8 cellular contexts compared by ENCODE assay signal in genomic region chr16:2531696-2532493, GRCh38. TPM values are rescaled to one million over a fixed set of nuclear protein-coding genes. Genes with fewer than 3 reads are reported as not detected.
DNase-seq lines count a peak whose midpoint lies in the region; ATAC-seq and TF ChIP-seq lines count a peak whose summit lies in the region.

No MANE protein-coding gene starts in this region.

- peak overlapping the region; percentile 66 for H3K9ac ChIP-seq in DND-41 (ENCODE audit: low read depth, low read length)

- peak overlapping the region; percentile 33 to 83; a peak in 3 of 4 replicates for H3K4me3 ChIP-seq in DND-41 (ENCODE audit: low read depth in 1 of 2, low read length in 2 of 2)
- peak overlapping the region; percentile 83 for H3K4me3 ChIP-seq in GM23338
- peak overlapping the region; percentile 47 for H3K4me3 ChIP-seq in fibroblast of mammary gland (ENCODE audit: control insufficient read depth, low read depth, low read length)

- peak overlapping the region; percentile 100 for H3K4me2 ChIP-seq in DND-41 (ENCODE audit: insufficient read depth, low read length)
- H3K4me2 ChIP-seq in GM23338: peak overlapping the region; percentile 98

- no peaks in the 10 kb centered on the region for H3K79me2 ChIP-seq in DND-41 (ENCODE audit: insufficient read depth, low read length)
- no peaks in the 10 kb centered on the region for H3K79me2 ChIP-seq in GM23338 (replicated peaks; ENCODE audit: insufficient read depth)

- H3K27me3 Mint-ChIP-seq in GM23338 (ENCODE audit: insufficient read depth, low read depth, poor library complexity) (peaks cover 27% of the 10 kb centered on the region), nephron (ENCODE audit: low read depth) (no peaks in the 10 kb centered on the region)
- H3K27me3 Mint-ChIP-seq in activated T-helper 2 cell treated with anti-CD3 and anti-CD28 coated beads, Interferon-gamma antibody, Interleukin-2, Interleukin-4, amounts not matched to agents 10 μg/mL and 5 μg/mL and 100 μg/mL, durations not matched to agents 14 hours and 24 hours and 36 hours (ENCODE audit: low read depth): no peaks in the 10 kb centered on the region

- H2AFZ ChIP-seq in DND-41 (ENCODE audit: low read depth, low read length) (peak overlapping the region; percentile 94), GM23338 (peak overlapping the region; percentile 98)

- DNase-seq in DND-41: peak; percentile 97
- DNase-seq in GM23338 (ENCODE audit: low spot score): peak; percentile 99
- DNase-seq in LHCN-M2 (ENCODE audit: low read depth): peak; percentile 96
- DNase-seq in RPMI8226: peak; percentile 100
- peak; percentile 97 for DNase-seq in activated T-helper 2 cell treated with anti-CD3 and anti-CD28 coated beads, Interferon-gamma antibody, Interleukin-2, Interleukin-4, amounts not matched to agents 10 μg/mL and 5 μg/mL and 100 μg/mL, durations not matched to agents 14 hours and 24 hours and 36 hours (ENCODE audit: low spot score)
- peak; percentile 96 for DNase-seq in fibroblast of mammary gland (ENCODE audit: low read depth)
- peak; percentile 98 for DNase-seq in stimulated activated naive CD8-positive, alpha-beta T cell treated with anti-CD3 and anti-CD28 coated beads, Interleukin-15, Interleukin-2, amounts not matched to agents 100 U/mL and 50 U/mL, for 24 hours

- H4K20me1 ChIP-seq in DND-41 (ENCODE audit: insufficient read depth, low read length) (peaks cover 5% of the 10 kb centered on the region), GM23338 (replicated peaks; ENCODE audit: insufficient read depth) (no peaks in the 10 kb centered on the region)

- H3K9me3 ChIP-seq in DND-41 (ENCODE audit: insufficient read depth, low read length, severe bottlenecking): no peaks in the 10 kb centered on the region

- peaks cover 3% of the 10 kb centered on the region; the same call in 1 of the 3 replicates for H3K9me3 Mint-ChIP-seq in GM23338
- no peaks in the 10 kb centered on the region for H3K9me3 Mint-ChIP-seq in activated T-helper 2 cell treated with anti-CD3 and anti-CD28 coated beads, Interferon-gamma antibody, Interleukin-2, Interleukin-4, amounts not matched to agents 10 μg/mL and 5 μg/mL and 100 μg/mL, durations not matched to agents 14 hours and 24 hours and 36 hours
- no peaks in the 10 kb centered on the region for H3K9me3 Mint-ChIP-seq in nephron

- intact Hi-C loops in activated T-helper 2 cell treated with anti-CD3 and anti-CD28 coated beads, Interferon-gamma antibody, Interleukin-2, Interleukin-4, amounts not matched to agents 10 μg/mL and 5 μg/mL and 100 μg/mL, durations not matched to agents 14 hours and 24 hours and 36 hours (cut with micrococcal nuclease): loop anchor here (2.0 kb wide), 1 partner anchor 19 kb away; the partner anchor contains the start of gene ATP6V0C

- TF ChIP-seq CTCF in DND-41 (IDR thresholded peaks at IDR 0.05; ENCODE audit: borderline replicate concordance, extremely low read depth, low read length, poor library complexity, severe bottlenecking) (no peak), GM23338 (conservative IDR thresholded peaks at IDR 0.05; ENCODE audit: low read depth in 2 of 2) (no peak), fibroblast of mammary gland (conservative IDR thresholded peaks at IDR 0.05; ENCODE audit: control insufficient read depth, insufficient read depth, low read depth, low read length) (no peak), nephron (IDR thresholded peaks at IDR 0.05; ENCODE audit: unreplicated experiment in 3 of 3) (no peak)

- H3K4me1 ChIP-seq in DND-41 (ENCODE audit: insufficient read depth, low read length) (peaks cover 38% of the 10 kb centered on the region), GM23338 (ENCODE audit: insufficient read depth) (peaks cover 5% of the 10 kb centered on the region)

- H3K27ac ChIP-seq in DND-41 (ENCODE audit: low read length): peak overlapping the region; percentile 55
- peak overlapping the region; percentile 84 for H3K27ac ChIP-seq in GM23338 (ENCODE audit: low read depth)

- H3K36me3 Mint-ChIP-seq in GM23338 (ENCODE audit: low read depth): no peaks in the 10 kb centered on the region; the same call in 2 of the 3 replicates
- H3K36me3 Mint-ChIP-seq in activated T-helper 2 cell treated with anti-CD3 and anti-CD28 coated beads, Interferon-gamma antibody, Interleukin-2, Interleukin-4, amounts not matched to agents 10 μg/mL and 5 μg/mL and 100 μg/mL, durations not matched to agents 14 hours and 24 hours and 36 hours (ENCODE audit: low read depth): peaks cover 6% of the 10 kb centered on the region
- H3K36me3 Mint-ChIP-seq in nephron (ENCODE audit: low read depth): no peaks in the 10 kb centered on the region

- H3K27ac Mint-ChIP-seq in GM23338 (peak overlapping the region; percentile 91), nephron (peak overlapping the region; percentile 83 to 96 (median 88))
- peak overlapping the region; percentile 100 for H3K27ac Mint-ChIP-seq in activated T-helper 2 cell treated with anti-CD3 and anti-CD28 coated beads, Interferon-gamma antibody, Interleukin-2, Interleukin-4, amounts not matched to agents 10 μg/mL and 5 μg/mL and 100 μg/mL, durations not matched to agents 14 hours and 24 hours and 36 hours

- H3K27me3 ChIP-seq in DND-41 (ENCODE audit: insufficient read depth, low read length, poor library complexity): no peaks in the 10 kb centered on the region
- peaks cover 5% of the 10 kb centered on the region; the same call in 1 of the 2 replicates for H3K27me3 ChIP-seq in GM23338 (ENCODE audit: insufficient read depth)

- peak; percentile 95 for ATAC-seq in DND-41 (ENCODE audit: insufficient read depth, low read depth)
- peak; percentile 86 for ATAC-seq in GM23338
- peak; percentile 94 for ATAC-seq in stimulated activated naive CD8-positive, alpha-beta T cell treated with anti-CD3 and anti-CD28 coated beads, Interleukin-15, Interleukin-2, amounts not matched to agents 100 U/mL and 50 U/mL, for 24 hours

- peaks cover 7% of the 10 kb centered on the region; the same call in 2 of the 3 replicates for H3K4me1 Mint-ChIP-seq in GM23338
- peaks cover 15% of the 10 kb centered on the region for H3K4me1 Mint-ChIP-seq in activated T-helper 2 cell treated with anti-CD3 and anti-CD28 coated beads, Interferon-gamma antibody, Interleukin-2, Interleukin-4, amounts not matched to agents 10 μg/mL and 5 μg/mL and 100 μg/mL, durations not matched to agents 14 hours and 24 hours and 36 hours (ENCODE audit: low read depth)
- peaks cover 5% of the 10 kb centered on the region for H3K4me1 Mint-ChIP-seq in nephron

- H3K4me3 Mint-ChIP-seq in GM23338 (peak overlapping the region; percentile 85), nephron (peak overlapping the region; percentile 91 to 94 (median 91))
- peak overlapping the region; percentile 98 for H3K4me3 Mint-ChIP-seq in activated T-helper 2 cell treated with anti-CD3 and anti-CD28 coated beads, Interferon-gamma antibody, Interleukin-2, Interleukin-4, amounts not matched to agents 10 μg/mL and 5 μg/mL and 100 μg/mL, durations not matched to agents 14 hours and 24 hours and 36 hours (ENCODE audit: low read depth)

- H3K36me3 ChIP-seq in DND-41 (ENCODE audit: insufficient read depth, low read length): peaks cover 32% of the 10 kb centered on the region
- no peaks in the 10 kb centered on the region for H3K36me3 ChIP-seq in GM23338 (ENCODE audit: insufficient read depth)

- H3F3A ChIP-seq in GM23338 (replicated peaks; ENCODE audit: low read depth): peaks cover 17% of the 10 kb centered on the region; the same call in 1 of the 2 replicates

- no peaks in the 10 kb centered on the region for H3K9me2 ChIP-seq in GM23338 (ENCODE audit: insufficient read depth)

TF ChIP-seq in GM23338, 12 proteins besides CTCF, POLR2A, EP300 and RAD21 (continues in another document):
- TF ChIP-seq EZH2phosphoT487 (IDR thresholded peaks at IDR 0.05; ENCODE audit: unreplicated experiment) (no peak), POLR2AphosphoS5 (IDR thresholded peaks at IDR 0.05; ENCODE audit: low read depth) (peak; percentile 92)

RNA-seq across cellular contexts. Expression of gene CEMP1, which starts 0.7 kb away (rescaled TPM):
- total RNA-seq in GM23338 (2014; rRNA removed; shearing (Covaris generic)): 0.31 TPM in 1 of 2 replicates, not detected in the other
- polyA plus RNA-seq in GM23338 (2016; fragmentation: Nextera tagmentation; extraction: Ambion mirVana): 7.5 and 10.1 TPM in 2 replicates
- not detected in 2 replicates for total RNA-seq in LHCN-M2 (2014; rRNA removed)
- polyA plus RNA-seq in LHCN-M2 (2012): 3.9 TPM
- total RNA-seq in activated T-helper 2 cell treated with anti-CD3 and anti-CD28 coated beads, Interferon-gamma antibody, Interleukin-2, Interleukin-4, amounts not matched to agents 10 μg/mL and 5 μg/mL and 100 μg/mL, durations not matched to agents 14 hours and 24 hours and 36 hours: 0.25 TPM in 1 of 2 replicates, not detected in the other

RNA-seq across cellular contexts. Expression of gene PDPK1, which starts 5.9 kb away (rescaled TPM):
- total RNA-seq in GM23338 (2014; rRNA removed; shearing (Covaris generic)): 24.9 and 25.8 TPM in 2 replicates
- polyA plus RNA-seq in GM23338 (2016; fragmentation: Nextera tagmentation; extraction: Ambion mirVana): 13.1 and 19.3 TPM in 2 replicates
- total RNA-seq in LHCN-M2 (2014; rRNA removed): 17.9 and 22.7 TPM in 2 replicates
- 15.5 TPM for polyA plus RNA-seq in LHCN-M2 (2012)
- 45.7 and 48.5 TPM in 2 replicates for total RNA-seq in activated T-helper 2 cell treated with anti-CD3 and anti-CD28 coated beads, Interferon-gamma antibody, Interleukin-2, Interleukin-4, amounts not matched to agents 10 μg/mL and 5 μg/mL and 100 μg/mL, durations not matched to agents 14 hours and 24 hours and 36 hours

RNA-seq across cellular contexts. Expression of gene AMDHD2, which starts 11.7 kb away (rescaled TPM):
- 62.1 and 68.1 TPM in 2 replicates for total RNA-seq in GM23338 (2014; rRNA removed; shearing (Covaris generic))
- polyA plus RNA-seq in GM23338 (2016; fragmentation: Nextera tagmentation; extraction: Ambion mirVana): 12.2 and 20.2 TPM in 2 replicates
- total RNA-seq in LHCN-M2 (2014; rRNA removed): 54.6 and 55.9 TPM in 2 replicates
- polyA plus RNA-seq in LHCN-M2 (2012): 23.6 TPM
- total RNA-seq in activated T-helper 2 cell treated with anti-CD3 and anti-CD28 coated beads, Interferon-gamma antibody, Interleukin-2, Interleukin-4, amounts not matched to agents 10 μg/mL and 5 μg/mL and 100 μg/mL, durations not matched to agents 14 hours and 24 hours and 36 hours: 29.3 and 30.1 TPM in 2 replicates

RNA-seq across cellular contexts. Expression of gene ATP6V0C, which starts 18.1 kb away (rescaled TPM):
- total RNA-seq in GM23338 (2014; rRNA removed; shearing (Covaris generic)): 98.2 and 109 TPM in 2 replicates
- polyA plus RNA-seq in GM23338 (2016; fragmentation: Nextera tagmentation; extraction: Ambion mirVana): 154 and 162 TPM in 2 replicates
- total RNA-seq in LHCN-M2 (2014; rRNA removed): 31.9 and 42.3 TPM in 2 replicates
- 292 TPM for polyA plus RNA-seq in LHCN-M2 (2012)
- 114 and 119 TPM in 2 replicates for total RNA-seq in activated T-helper 2 cell treated with anti-CD3 and anti-CD28 coated beads, Interferon-gamma antibody, Interleukin-2, Interleukin-4, amounts not matched to agents 10 μg/mL and 5 μg/mL and 100 μg/mL, durations not matched to agents 14 hours and 24 hours and 36 hours

RNA-seq across cellular contexts. Expression of gene TBC1D24, which starts 57.0 kb away (rescaled TPM):
- 19.3 and 21.0 TPM in 2 replicates for total RNA-seq in GM23338 (2014; rRNA removed; shearing (Covaris generic))
- polyA plus RNA-seq in GM23338 (2016; fragmentation: Nextera tagmentation; extraction: Ambion mirVana): 5.4 and 6.1 TPM in 2 replicates
- 12.5 and 13.3 TPM in 2 replicates for total RNA-seq in LHCN-M2 (2014; rRNA removed)
- polyA plus RNA-seq in LHCN-M2 (2012): 5.4 TPM
- 19.6 and 21.4 TPM in 2 replicates for total RNA-seq in activated T-helper 2 cell treated with anti-CD3 and anti-CD28 coated beads, Interferon-gamma antibody, Interleukin-2, Interleukin-4, amounts not matched to agents 10 μg/mL and 5 μg/mL and 100 μg/mL, durations not matched to agents 14 hours and 24 hours and 36 hours

Comparison
In these comparisons a context has a peak if more than half of its experiments do, and no peak if none do; other contexts are left out.
1. Peak in every context shown above with its lines: DNase-seq, ATAC-seq, H3K4me3 ChIP-seq and H3K27ac ChIP-seq.